ENCODE assay signal across 9 cellular contexts in the genomic region with DNA sequence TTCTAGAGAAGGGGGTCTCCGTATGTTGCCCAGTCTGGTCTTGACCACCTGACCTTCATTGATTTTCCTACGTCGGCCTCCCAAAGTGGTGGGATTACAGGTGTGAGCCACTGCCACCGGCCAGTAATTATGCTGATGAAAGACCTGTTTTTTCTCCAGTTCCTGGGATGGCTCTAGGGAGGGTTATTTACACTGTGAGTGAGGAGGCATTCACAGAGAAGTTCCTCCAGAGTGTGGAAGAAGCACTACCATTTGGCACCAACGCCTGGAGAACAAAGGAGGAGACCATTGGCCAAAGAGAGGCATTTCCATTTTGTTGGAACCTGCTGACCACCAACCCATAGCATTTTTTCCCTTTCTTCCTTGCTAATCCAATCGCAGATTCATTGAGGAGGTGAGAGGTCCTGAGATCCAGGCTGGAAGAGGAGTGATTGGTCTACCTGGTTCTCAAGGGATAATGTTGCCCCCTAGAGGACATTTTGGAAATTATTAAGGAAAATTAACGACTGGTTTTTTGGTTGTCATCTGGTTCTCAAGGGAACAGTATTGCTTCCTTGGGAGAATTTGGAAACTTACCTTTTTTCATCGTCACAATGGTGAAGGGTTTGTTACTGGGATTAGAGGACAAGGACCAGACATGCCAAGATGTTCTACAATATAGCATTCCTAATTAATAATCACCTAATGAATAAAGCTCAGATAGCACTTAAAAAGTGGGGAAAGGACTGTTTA. TPM values are rescaled to one million over a fixed set of nuclear protein-coding genes. Genes with fewer than 3 reads are reported as not detected.
DNase-seq lines count a peak whose midpoint lies in the region; ATAC-seq, FAIRE-seq and TF ChIP-seq lines count a peak whose summit lies in the region.
"Had no signal": no experiment of that assay in that cellular context is flagged by ENCODE, and none has a peak within 500 bp of the region (broad histone marks: within the 10 kb centered on the region; RNA-seq: fewer than 3 reads in every experiment).

No MANE protein-coding gene starts in this region.

- ATAC-seq in GM19023 (IDR thresholded peaks at IDR 0.05; ENCODE audit: unreplicated experiment) (no peak), GM18520 (IDR thresholded peaks at IDR 0.05; ENCODE audit: unreplicated experiment) (no peak)

- no peaks in the 10 kb centered on the region for H4K20me1 ChIP-seq in endothelial cell of umbilical vein (replicated peaks; ENCODE audit: control insufficient read depth, extremely low read depth, insufficient read depth, low read length)

- peak; percentile 50 to 53 for TF ChIP-seq CTCF in endothelial cell of umbilical vein (IDR thresholded peaks at IDR 0.05; ENCODE audit: extremely low read depth in 1 of 2, insufficient read depth in 1 of 2, low read depth in 1 of 2, low read length in 2 of 2)

- no peaks in the 10 kb centered on the region for H3K79me2 ChIP-seq in endothelial cell of umbilical vein (ENCODE audit: control insufficient read depth, insufficient read depth, low read length)

- no peak overlapping the region for H3K9ac ChIP-seq in endothelial cell of umbilical vein (replicated peaks; ENCODE audit: extremely low read depth, insufficient read depth, low read length)

- CTCF ChIA-PET in endothelial cell of umbilical vein (lab: Charles Lee): interaction anchor here (0.6 to 3.4 kb wide), 19 partner anchors 9 to 119 kb away, joined by 3 to 110 read pairs (median 6); partner anchors contain the start of gene ZC3H4

- H2AFZ ChIP-seq in endothelial cell of umbilical vein (ENCODE audit: low read depth, low read length): peak overlapping the region; percentile 25

- H3K4me2 ChIP-seq in endothelial cell of umbilical vein (ENCODE audit: insufficient read depth, low read length): no peak overlapping the region

- H3K4me1 Mint-ChIP-seq in activated T-cell treated with anti-CD3 and anti-CD28 coated beads, Interleukin-2, amount 50 U/mL, for 24 hours (ENCODE audit: low read depth): peaks cover 3% of the 10 kb centered on the region

- peak; percentile 86 for FAIRE-seq in endothelial cell of umbilical vein (lab: Jason Lieb, UNC)

- peak; percentile 38 for DNase-seq in activated T-cell treated with anti-CD3 and anti-CD28 coated beads, Interleukin-2, amount 50 U/mL, for 24 hours
- DNase-seq in activated T-cell treated with anti-CD3 and anti-CD28 coated beads for 4 hours: no peak
- DNase-seq in NCI-H1092 (lab: John Stamatoyannopoulos, UW): peak; percentile 37
- peak; percentile 58 for DNase-seq in SHP77 treated with DMSO at 0.1 percent for 48 hours (lab: John Stamatoyannopoulos, UW)
- DNase-seq in endothelial cell of umbilical vein (ENCODE audit: low read depth, low spot score): peak; percentile 74
- DNase-seq in middle frontal gyrus (ENCODE audit: extremely low spot score, low spot score): peak; percentile 69

- POLR2A ChIA-PET in endothelial cell of umbilical vein (lab: Charles Lee): no interaction called here

- no peaks in the 10 kb centered on the region for H3K9me3 Mint-ChIP-seq in activated T-cell treated with anti-CD3 and anti-CD28 coated beads, Interleukin-2, amount 50 U/mL, for 24 hours
- H3K9me3 Mint-ChIP-seq: activated naive CD4-positive, alpha-beta T cell treated with anti-CD3 and anti-CD28 coated beads, Interleukin-2, amount 50 U/mL, for 24 hours had no signal

- H3K9me3 ChIP-seq in endothelial cell of umbilical vein (replicated peaks; ENCODE audit: control insufficient read depth, insufficient read depth, low read length): no peaks in the 10 kb centered on the region

- dilution Hi-C loops in endothelial cell of umbilical vein (cut with MboI; ENCODE audit: extremely low pct_ligation_motif_present, low sequenced_read_pairs): no loop called here

- H3K36me3 ChIP-seq in endothelial cell of umbilical vein (ENCODE audit: control insufficient read depth in 2 of 2, extremely low read depth in 1 of 2, insufficient read depth in 2 of 2, low read length in 2 of 2): no peaks in the 10 kb centered on the region

- H3K27me3 Mint-ChIP-seq in activated T-cell treated with anti-CD3 and anti-CD28 coated beads, Interleukin-2, amount 50 U/mL, for 24 hours: no peaks in the 10 kb centered on the region
- H3K27me3 Mint-ChIP-seq: activated naive CD4-positive, alpha-beta T cell treated with anti-CD3 and anti-CD28 coated beads, Interleukin-2, amount 50 U/mL, for 24 hours had no signal

- H3K9me1 ChIP-seq in endothelial cell of umbilical vein (replicated peaks; ENCODE audit: control insufficient read depth, extremely low read depth, insufficient read depth, low read length): no peaks in the 10 kb centered on the region

- no peaks in the 10 kb centered on the region for H3K27me3 ChIP-seq in endothelial cell of umbilical vein (ENCODE audit: control insufficient read depth in 2 of 2, insufficient read depth in 2 of 2, low read length in 2 of 2)

- intact Hi-C loops in endothelial cell of umbilical vein (cut with micrococcal nuclease): loop anchor here (1.0 kb wide), 3 partner anchors 46 to 112 kb away; no protein-coding TSS in a partner anchor

- H3K4me3 ChIP-seq in endothelial cell of umbilical vein (replicated peaks in 1 of 3; ENCODE audit: insufficient read depth in 1 of 3, low read depth in 1 of 3, low read length in 3 of 3): no peak overlapping the region

- no peak overlapping the region for H3K27ac ChIP-seq in endothelial cell of umbilical vein (ENCODE audit: insufficient read depth, low read depth, low read length)

- H3K36me3 Mint-ChIP-seq in activated T-cell treated with anti-CD3 and anti-CD28 coated beads, Interleukin-2, amount 50 U/mL, for 24 hours (ENCODE audit: low read depth): no peaks in the 10 kb centered on the region

- no peaks in the 10 kb centered on the region for H3K4me1 ChIP-seq in endothelial cell of umbilical vein (ENCODE audit: control insufficient read depth, extremely low read depth, insufficient read depth, low read length)

- no peak overlapping the region for H3K27ac Mint-ChIP-seq in activated T-cell treated with anti-CD3 and anti-CD28 coated beads, Interleukin-2, amount 50 U/mL, for 24 hours
- H3K27ac Mint-ChIP-seq: activated naive CD4-positive, alpha-beta T cell treated with anti-CD3 and anti-CD28 coated beads, Interleukin-2, amount 50 U/mL, for 24 hours had no signal

- no peak overlapping the region for H3K4me3 Mint-ChIP-seq in activated T-cell treated with anti-CD3 and anti-CD28 coated beads, Interleukin-2, amount 50 U/mL, for 24 hours
- H3K4me3 Mint-ChIP-seq: activated naive CD4-positive, alpha-beta T cell treated with anti-CD3 and anti-CD28 coated beads, Interleukin-2, amount 50 U/mL, for 24 hours had no signal

- no TSS peak for BruUV-seq in endothelial cell of umbilical vein (replicated peaks; lab: Mats Ljungman, UMichigan)

- TF ChIP-seq POLR2A in endothelial cell of umbilical vein (IDR thresholded peaks at IDR 0.05; ENCODE audit: low read depth, low read length): no peak

TF ChIP-seq in endothelial cell of umbilical vein, 7 proteins besides CTCF, POLR2A, EP300 and RAD21:
- TF ChIP-seq POLR2AphosphoS5 (IDR thresholded peaks at IDR 0.05; ENCODE audit: insufficient read depth, low read depth, low read length) (no peak), MAX (IDR thresholded peaks at IDR 0.05; ENCODE audit: insufficient read depth, insufficient read length) (no peak), JUN (IDR thresholded peaks at IDR 0.05; ENCODE audit: borderline replicate concordance, insufficient read depth, insufficient read length, low read depth) (no peak), FOS (IDR thresholded peaks at IDR 0.05; ENCODE audit: borderline replicate concordance, insufficient read depth, low read length) (no peak), GATA2 (IDR thresholded peaks at IDR 0.05; ENCODE audit: insufficient read depth, insufficient read length, low read depth, low read length) (no peak), EZH2 (IDR thresholded peaks at IDR 0.05; ENCODE audit: borderline replicate concordance, low read depth, low read length, severe bottlenecking) (no peak), MYC (IDR thresholded peaks at IDR 0.05; ENCODE audit: low read depth, low read length) (no peak)

RNA-seq across cellular contexts. Expression of gene SAE1, which starts 5.5 kb away (rescaled TPM):
- total RNA-seq in endothelial cell of umbilical vein: 219 and 223 TPM in 2 replicates
- polyA plus RNA-seq in endothelial cell of umbilical vein: 145 and 165 TPM in 2 replicates
- polyA plus RNA-seq in endothelial cell of umbilical vein (2011; cell fraction: cytosol; rRNA removed): 219 and 237 TPM in 2 replicates
- polyA plus RNA-seq in endothelial cell of umbilical vein (2011; cell fraction: nucleus; rRNA removed): 101 and 130 TPM in 2 replicates
- polyA plus RNA-seq in endothelial cell of umbilical vein (2012): 191 and 235 TPM in 2 replicates
- polyA minus RNA-seq in endothelial cell of umbilical vein: 107 and 111 TPM in 2 replicates
- polyA minus RNA-seq in endothelial cell of umbilical vein (2011; cell fraction: cytosol; rRNA and poly(A)+ RNA removed): 50.6 TPM
- 25.6 and 34.4 TPM in 2 replicates for polyA minus RNA-seq in endothelial cell of umbilical vein (2011; cell fraction: nucleus; rRNA and poly(A)+ RNA removed)

RNA-seq across cellular contexts. Expression of gene ZC3H4, which starts 11.5 kb away (rescaled TPM):
- total RNA-seq in endothelial cell of umbilical vein: 56.4 and 63.9 TPM in 2 replicates
- 5.5 and 6.2 TPM in 2 replicates for polyA plus RNA-seq in endothelial cell of umbilical vein
- polyA plus RNA-seq in endothelial cell of umbilical vein (2011; cell fraction: cytosol; rRNA removed): 9.7 and 10.9 TPM in 2 replicates
- polyA plus RNA-seq in endothelial cell of umbilical vein (2011; cell fraction: nucleus; rRNA removed): 20.4 and 22.2 TPM in 2 replicates
- 21.3 and 33.9 TPM in 2 replicates for polyA plus RNA-seq in endothelial cell of umbilical vein (2012)
- 11.9 and 13.3 TPM in 2 replicates for polyA minus RNA-seq in endothelial cell of umbilical vein
- 9.5 TPM for polyA minus RNA-seq in endothelial cell of umbilical vein (2011; cell fraction: cytosol; rRNA and poly(A)+ RNA removed)
- 12.1 and 13.1 TPM in 2 replicates for polyA minus RNA-seq in endothelial cell of umbilical vein (2011; cell fraction: nucleus; rRNA and poly(A)+ RNA removed)
